Comparison of ENCODE assay signal across 32 cellular contexts in genomic region chr13:110697842-110698241, GRCh38. TPM values are rescaled to one million over a fixed set of nuclear protein-coding genes. Genes with fewer than 3 reads are reported as not detected.
A peak's percentile ranks its signal among the peaks of the same experiment; 100 is the strongest.
DNase-seq lines count a peak whose midpoint lies in the region; ATAC-seq and TF ChIP-seq lines count a peak whose summit lies in the region.
"Had no signal": no experiment of that assay in that cellular context is flagged by ENCODE, and none has a peak within 500 bp of the region (broad histone marks: within the 10 kb centered on the region; RNA-seq: fewer than 3 reads in every experiment).

No MANE protein-coding gene starts in this region.

- TF ChIP-seq CTCF in VCaP (conservative IDR thresholded peaks at IDR 0.05), result no peak
- no peak for TF ChIP-seq CTCF in lower lobe of right lung (IDR thresholded peaks at IDR 0.05)

- H3K4me3 Mint-ChIP-seq in activated T-cell treated with anti-CD3 and anti-CD28 coated beads, Interleukin-2, amount 50 U/mL, for 72 hours, result no peak overlapping the region
- H3K4me3 Mint-ChIP-seq in activated T-cell treated with anti-CD3 and anti-CD28 coated beads, Interleukin-2, amount 50 U/mL, for 24 hours, result no peak overlapping the region
- H3K4me3 Mint-ChIP-seq: activated CD4-positive, alpha-beta T cell treated with anti-CD3 and anti-CD28 coated beads for 36 hours; activated naive CD4-positive, alpha-beta T cell treated with anti-CD3 and anti-CD28 coated beads, Interleukin-2, amount 50 U/mL, for 24 hours; neural crest cell; T-cell had no signal

- no peak for DNase-seq in activated T-cell treated with anti-CD3 and anti-CD28 coated beads, Interleukin-2, amount 50 U/mL, for 72 hours
- no peak for DNase-seq in activated T-cell treated with anti-CD3 and anti-CD28 coated beads, Interleukin-2, amount 50 U/mL, for 24 hours
- no peak for DNase-seq in lower lobe of right lung
- no peak for DNase-seq in posterior cingulate gyrus
- DNase-seq in iPS-NIHi7 (ENCODE audit: extremely low spot score), result no peak
- no peak for DNase-seq in AML-193 (lab: John Stamatoyannopoulos, UW)
- no peak for DNase-seq in H4 (ENCODE audit: low spot score)
- DNase-seq: activated CD4-positive, alpha-beta T cell treated with anti-CD3 and anti-CD28 coated beads for 36 hours; Caco-2; effector CD8-positive, alpha-beta T cell; glutamatergic neuron; IMR-90; NCI-H1092 treated with DMSO at 0.1 percent for 48 hours; NCI-H187 treated with DMSO at 0.1 percent for 48 hours; NCI-H2171 treated with DMSO at 0.1 percent for 48 hours; NCI-H510A treated with DMSO at 0.1 percent for 48 hours; NK-92 treated with Interleukin-12 subunit alpha and Interleukin-12 subunit beta, amount 100 ng/mL, for 24 hours; Peyer's patch; right lobe of liver; SJCRH30; stimulated activated CD4-positive, alpha-beta T cell treated with anti-CD3 and anti-CD28 coated beads, Interleukin-12 subunit alpha, Interleukin-12 subunit beta, amount 100 ng/mL, for 4 hours; stimulated activated CD4-positive, alpha-beta T cell treated with anti-CD3 and anti-CD28 coated beads, Interleukin-4, amount 100 ng/mL, for 4 hours; stimulated activated naive CD4-positive, alpha-beta T cell; T-cell had no signal

- H3K4me1 ChIP-seq in lower lobe of right lung, result peaks cover 24% of the 10 kb centered on the region
- H3K4me1 ChIP-seq: A549, breast epithelium, Caco-2, Peyer's patch, right lobe of liver, SJCRH30 had no signal

- H3K27ac ChIP-seq in VCaP (peak overlapping the region; percentile 0; the same call in 1 of the 2 replicates), lower lobe of right lung (peak overlapping the region; percentile 58)
- H3K27ac ChIP-seq: A549, breast epithelium, Peyer's patch, right lobe of liver, SJCRH30, thoracic aorta, vagina had no signal

- intact Hi-C loops in lower lobe of right lung (cut with DNase I), result no loop called here
- intact Hi-C loops in posterior cingulate gyrus (cut with DNase I), result no loop called here

- H3K27me3 Mint-ChIP-seq in activated T-cell treated with anti-CD3 and anti-CD28 coated beads, Interleukin-2, amount 50 U/mL, for 72 hours (ENCODE audit: low read depth), result no peaks in the 10 kb centered on the region
- H3K27me3 Mint-ChIP-seq in activated T-cell treated with anti-CD3 and anti-CD28 coated beads, Interleukin-2, amount 50 U/mL, for 24 hours, result no peaks in the 10 kb centered on the region
- H3K27me3 Mint-ChIP-seq: activated CD4-positive, alpha-beta T cell treated with anti-CD3 and anti-CD28 coated beads for 36 hours; activated naive CD4-positive, alpha-beta T cell treated with anti-CD3 and anti-CD28 coated beads, Interleukin-2, amount 50 U/mL, for 24 hours; T-cell had no signal

- H3K4me1 Mint-ChIP-seq in activated T-cell treated with anti-CD3 and anti-CD28 coated beads, Interleukin-2, amount 50 U/mL, for 72 hours (ENCODE audit: low read depth), result peaks cover 28% of the 10 kb centered on the region
- H3K4me1 Mint-ChIP-seq in activated T-cell treated with anti-CD3 and anti-CD28 coated beads, Interleukin-2, amount 50 U/mL, for 24 hours (ENCODE audit: low read depth), result peaks cover 40% of the 10 kb centered on the region

- no peak for ATAC-seq in activated T-cell treated with anti-CD3 and anti-CD28 coated beads, Interleukin-2, amount 50 U/mL, for 72 hours (replicated peaks in 1 of 2)
- peak; percentile 58 to 60 for ATAC-seq in lower lobe of right lung
- ATAC-seq: A549, right lobe of liver, T-cell had no signal

- H3K27ac Mint-ChIP-seq in activated T-cell treated with anti-CD3 and anti-CD28 coated beads, Interleukin-2, amount 50 U/mL, for 72 hours, result peak overlapping the region; percentile 25
- H3K27ac Mint-ChIP-seq in activated T-cell treated with anti-CD3 and anti-CD28 coated beads, Interleukin-2, amount 50 U/mL, for 24 hours, result no peak overlapping the region
- H3K27ac Mint-ChIP-seq: activated CD4-positive, alpha-beta T cell treated with anti-CD3 and anti-CD28 coated beads for 36 hours; activated naive CD4-positive, alpha-beta T cell treated with anti-CD3 and anti-CD28 coated beads, Interleukin-2, amount 50 U/mL, for 24 hours; T-cell had no signal

- no peaks in the 10 kb centered on the region for H3K9me3 ChIP-seq in lower lobe of right lung
- H3K9me3 ChIP-seq: A549, breast epithelium, Caco-2, Peyer's patch, right lobe of liver, SJCRH30, thoracic aorta, vagina had no signal

- no peaks in the 10 kb centered on the region for H3K9me3 Mint-ChIP-seq in activated T-cell treated with anti-CD3 and anti-CD28 coated beads, Interleukin-2, amount 50 U/mL, for 72 hours
- no peaks in the 10 kb centered on the region for H3K9me3 Mint-ChIP-seq in activated T-cell treated with anti-CD3 and anti-CD28 coated beads, Interleukin-2, amount 50 U/mL, for 24 hours
- H3K9me3 Mint-ChIP-seq: activated naive CD4-positive, alpha-beta T cell treated with anti-CD3 and anti-CD28 coated beads, Interleukin-2, amount 50 U/mL, for 24 hours; neural crest cell; T-cell had no signal

- peaks cover 91% of the 10 kb centered on the region for H3K36me3 ChIP-seq in lower lobe of right lung

- H3K4me3 ChIP-seq in lower lobe of right lung, result no peak overlapping the region
- H3K4me3 ChIP-seq: A549, breast epithelium, lung, Peyer's patch, right lobe of liver, SJCRH30, thoracic aorta, vagina had no signal

- H3K36me3 Mint-ChIP-seq in activated T-cell treated with anti-CD3 and anti-CD28 coated beads, Interleukin-2, amount 50 U/mL, for 72 hours (ENCODE audit: insufficient read depth in 2 of 2), result peaks cover 7 to 22% of the 10 kb centered on the region in 2 donors
- peaks cover 91% of the 10 kb centered on the region for H3K36me3 Mint-ChIP-seq in activated T-cell treated with anti-CD3 and anti-CD28 coated beads, Interleukin-2, amount 50 U/mL, for 24 hours (ENCODE audit: low read depth)

- H3K27me3 ChIP-seq in lower lobe of right lung (ENCODE audit: low read depth), result no peaks in the 10 kb centered on the region
- H3K27me3 ChIP-seq: breast epithelium, Peyer's patch, right lobe of liver, SJCRH30, vagina had no signal

RNA-seq across cellular contexts. Expression of gene CARS2, which starts 8.1 kb away (rescaled TPM):
- total RNA-seq in activated T-cell treated with anti-CD3 and anti-CD28 coated beads, Interleukin-2, amount 50 U/mL, for 72 hours, result 10 to 100 TPM; 42.3 to 59.3 TPM
- 70.3 TPM for total RNA-seq in lower lobe of right lung
- 24.0 and 28.4 TPM in 2 replicates for total RNA-seq in H4 (2014; rRNA removed; shearing (Covaris generic))

RNA-seq across cellular contexts. Expression of gene ING1, which starts 15.7 kb away (rescaled TPM):
- total RNA-seq in activated T-cell treated with anti-CD3 and anti-CD28 coated beads, Interleukin-2, amount 50 U/mL, for 72 hours, result 10 to 100 TPM; 19.9 to 24.2 TPM
- 9.7 TPM for total RNA-seq in lower lobe of right lung
- total RNA-seq in H4 (2014; rRNA removed; shearing (Covaris generic)), result 4.7 and 8.4 TPM in 2 replicates

Comparison
In these comparisons a context has a peak if more than half of its experiments do, and no peak if none do; other contexts are left out.
1. ATAC-seq: peak in lower lobe of right lung (2 of 2); none in activated T-cell treated with anti-CD3 and anti-CD28 coated beads, Interleukin-2, amount 50 U/mL, for 72 hours (0 of 2).